ENCODE assay signal across 25 cellular contexts in the genomic region with DNA sequence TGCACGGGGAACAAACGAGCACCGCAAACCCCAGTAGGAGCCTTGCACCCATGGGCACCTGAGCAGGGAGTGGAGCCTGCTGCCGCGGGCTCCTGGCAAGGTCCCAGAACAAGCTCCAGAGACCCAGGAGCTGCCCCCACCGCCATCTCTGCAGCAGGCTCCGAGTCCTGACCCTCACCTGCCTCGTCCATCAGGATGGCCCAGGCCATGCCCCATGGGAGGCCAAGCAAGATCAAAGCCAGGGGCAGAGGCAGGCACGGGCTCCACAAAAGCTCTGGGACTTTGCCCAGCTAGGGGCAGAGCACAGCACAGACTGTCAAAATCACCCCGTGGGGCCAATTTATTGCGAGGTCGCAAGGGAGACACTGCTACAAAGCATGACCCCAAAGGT. TPM values are rescaled to one million over a fixed set of nuclear protein-coding genes. Genes with fewer than 3 reads are reported as not detected.
A peak's percentile ranks its signal among the peaks of the same experiment; 100 is the strongest.
DNase-seq lines count a peak whose midpoint lies in the region; ATAC-seq and TF ChIP-seq lines count a peak whose summit lies in the region.
"Had no signal": no experiment of that assay in that cellular context is flagged by ENCODE, and none has a peak within 500 bp of the region (broad histone marks: within the 10 kb centered on the region; RNA-seq: fewer than 3 reads in every experiment).

No MANE protein-coding gene starts in this region.

- H3K27ac Mint-ChIP-seq in H9 = no peak overlapping the region

- H2BK12ac ChIP-seq in H9 (ENCODE audit: insufficient read length, low read depth, low read length) = no peak overlapping the region

- no peak overlapping the region for H3K4ac ChIP-seq in H9 (ENCODE audit: low read depth, low read length)

- H3K23me2 ChIP-seq in H9 (ENCODE audit: insufficient read length, low read depth, low read length, poor library complexity, severe bottlenecking) = no peaks in the 10 kb centered on the region

- no peak overlapping the region for H4K91ac ChIP-seq in H9 (ENCODE audit: insufficient read length, low read depth, low read length)

- H3K79me2 ChIP-seq in H9 (ENCODE audit: insufficient read depth, low read length) = no peaks in the 10 kb centered on the region

- H3K9ac ChIP-seq in H9 (ENCODE audit: extremely low read depth, insufficient read length, low read length) = no peak overlapping the region

- H4K5ac ChIP-seq in H9 (ENCODE audit: insufficient read length, low read depth, low read length) = no peak overlapping the region

- peak overlapping the region; percentile 77 for H4K8ac ChIP-seq in H9 (replicated peaks; ENCODE audit: insufficient read length, low read depth, low read length)

- TF ChIP-seq EP300 in sigmoid colon (IDR thresholded peaks at IDR 0.05) = no peak

- H3K36me3 ChIP-seq in sigmoid colon (no peaks in the 10 kb centered on the region), mucosa of descending colon (ENCODE audit: low read depth) (no peaks in the 10 kb centered on the region)
- H3K36me3 ChIP-seq: brain microvascular endothelial cell, neutrophil, transverse colon had no signal

- H3K4me1 Mint-ChIP-seq in H9 = no peaks in the 10 kb centered on the region

- H3K27ac ChIP-seq in H9 (ENCODE audit: insufficient read length, low read depth, low read length) (no peak overlapping the region), sigmoid colon (no peak overlapping the region)
- H3K27ac ChIP-seq: brain microvascular endothelial cell, neutrophil, transverse colon had no signal

- H2BK20ac ChIP-seq in H9 (ENCODE audit: low read depth, low read length, poor library complexity, severe bottlenecking) = no peak overlapping the region

- no peaks in the 10 kb centered on the region for H3K79me1 ChIP-seq in H9 (ENCODE audit: insufficient read depth, low read depth, low read length, poor library complexity, severe bottlenecking)

- no peak overlapping the region for H3K56ac ChIP-seq in H9 (ENCODE audit: insufficient read length, low read depth, low read length)

- H3K9me3 ChIP-seq in H9 (ENCODE audit: control insufficient read depth, low read depth, low read length) (no peaks in the 10 kb centered on the region), sigmoid colon (no peaks in the 10 kb centered on the region), mucosa of descending colon (no peaks in the 10 kb centered on the region)
- H3K9me3 ChIP-seq: neutrophil had no signal

- whole genome bisulfite sequencing in H9 (ENCODE audit: extremely low coverage, insufficient read length, low lambda C conversion rate) = no CpG with 5 or more reads among the region's 12 CpGs
- 89 to 90% methylated on average over 12 of the region's 12 CpGs for WGBS in sigmoid colon, 2 donors

- no peak overlapping the region for H3K18ac ChIP-seq in H9 (ENCODE audit: insufficient read length, low read depth, low read length)

- no peak overlapping the region for H3K23ac ChIP-seq in H9 (ENCODE audit: insufficient read length, low read depth, low read length)

- H2AFZ ChIP-seq in H9 (ENCODE audit: low read length) = no peak overlapping the region

- H3K9me3 Mint-ChIP-seq in H9 = peaks cover 0 to 3% of the 10 kb centered on the region in 2 experiments; a peak in 2 of 5 replicates

- H3K4me3 Mint-ChIP-seq in H9 = no peak overlapping the region

- intact Hi-C loops in cardiac septum (cut with DNase I) = no loop called here
- intact Hi-C loops in left cardiac atrium (cut with DNase I) = no loop called here
- intact Hi-C loops in sigmoid colon (cut with DNase I) = no loop called here
- intact Hi-C loops in mucosa of descending colon (cut with DNase I, micrococcal nuclease) = no loop called here

- no peak overlapping the region for H2BK15ac ChIP-seq in H9 (ENCODE audit: low read depth, low read length)

- TF ChIP-seq POLR2A in sigmoid colon (IDR thresholded peaks at IDR 0.05) = no peak

- no peaks in the 10 kb centered on the region for H4K20me1 ChIP-seq in H9 (ENCODE audit: control insufficient read depth, insufficient read depth, insufficient read length)

- no peaks in the 10 kb centered on the region for H3K27me3 ChIP-seq in H9 (ENCODE audit: insufficient read depth, low read length)
- H3K27me3 ChIP-seq in sigmoid colon = no peaks in the 10 kb centered on the region
- H3K27me3 ChIP-seq: brain microvascular endothelial cell, MG63, neutrophil, transverse colon had no signal

- no peak overlapping the region for H3K4me2 ChIP-seq in H9 (ENCODE audit: insufficient read depth, insufficient read length, low read length)

- H2AK5ac ChIP-seq in H9 (ENCODE audit: insufficient read length, low read length) = no peak overlapping the region

- H3K27me3 Mint-ChIP-seq in H9 (ENCODE audit: low read depth) = peaks cover 28% of the 10 kb centered on the region

- no peak overlapping the region; the same call in 1 of the 2 replicates for H3K14ac ChIP-seq in H9 (ENCODE audit: insufficient read depth, low read length)

- DNase-seq in cardiac septum (ENCODE audit: low spot score) = peak; percentile 31
- DNase-seq in left cardiac atrium = no peak
- DNase-seq in H9 = peak; percentile 16
- DNase-seq in iPS-NIHi7 (ENCODE audit: extremely low spot score) = peak; percentile 4
- DNase-seq in sigmoid colon = peak; percentile 40
- DNase-seq in mucosa of descending colon = no peak
- no peak for DNase-seq in DMS79 (lab: John Stamatoyannopoulos, UW)
- DNase-seq: ACHN; activated CD4-positive, alpha-beta T cell treated with anti-CD3 and anti-CD28 coated beads, Interleukin-2, amount 50 U/mL, for 48 hours; brain microvascular endothelial cell; COR-L47; GDM1; HCEC 1CT; KBM-7; mammary epithelial cell; MG63; NCI-H2029 treated with DMSO at 0.1 percent for 48 hours; NCI-H2227 treated with DMSO at 0.1 percent for 48 hours; NCI-H526 treated with DMSO at 0.1 percent for 48 hours; SIG-M5; small intestine; stimulated activated CD4-positive, alpha-beta T cell treated with anti-CD3 and anti-CD28 coated beads, Interleukin-1b, Interleukin-23, amount 100 ng/mL, for 48 hours; transverse colon had no signal

- no peaks in the 10 kb centered on the region for H3K4me1 ChIP-seq in H9 (ENCODE audit: insufficient read depth, low read length)
- H3K4me1 ChIP-seq in sigmoid colon = no peaks in the 10 kb centered on the region
- no peaks in the 10 kb centered on the region for H3K4me1 ChIP-seq in mucosa of descending colon (ENCODE audit: low read depth)
- H3K4me1 ChIP-seq: transverse colon had no signal

- no peak for TF ChIP-seq CTCF in H9 (conservative IDR thresholded peaks at IDR 0.05)
- no peak for TF ChIP-seq CTCF in sigmoid colon (IDR thresholded peaks at IDR 0.05)
- no peak for TF ChIP-seq CTCF in mucosa of descending colon (IDR thresholded peaks at IDR 0.05)

- H3K4me3 ChIP-seq in sigmoid colon = no peak overlapping the region
- no peak overlapping the region for H3K4me3 ChIP-seq in mucosa of descending colon
- H3K4me3 ChIP-seq: MG63, transverse colon had no signal

- no peak overlapping the region for H2BK120ac ChIP-seq in H9 (ENCODE audit: low read depth, low read length, poor library complexity, severe bottlenecking)

- no peak overlapping the region for H3T11ph ChIP-seq in H9 (ENCODE audit: low read length)

- H2BK5ac ChIP-seq in H9 (ENCODE audit: insufficient read length, low read length) = no peak overlapping the region

- ATAC-seq in left cardiac atrium = no peak
- no peak for ATAC-seq in mucosa of descending colon
- ATAC-seq in GM21825 (IDR thresholded peaks at IDR 0.05; ENCODE audit: unreplicated experiment) = no peak

- H3K36me3 Mint-ChIP-seq in H9 (ENCODE audit: insufficient read depth in 1 of 3, low read depth in 3 of 3) = no peaks in the 10 kb centered on the region

RNA-seq across cellular contexts. Expression of gene GPC1, which starts 43.6 kb away (rescaled TPM):
- 291 TPM for total RNA-seq in cardiac septum
- total RNA-seq in left cardiac atrium = 10 to 100 TPM; 74.6 to 78.4 TPM
- total RNA-seq in H9 (2021) = 39.4 and 44.0 TPM in 2 replicates
- total RNA-seq in sigmoid colon = 10 to 100 TPM in 3 of 4 donors, 1 to 10 TPM in 1; 7.2 to 30.7 (median 23.7) TPM
- polyA plus RNA-seq in sigmoid colon = 10 to 100 TPM in 1 of 3 donors, 1 to 10 TPM in 2; 3.0 to 15.8 (median 7.2) TPM
- total RNA-seq in mucosa of descending colon = 10 to 100 TPM; 12.4 to 29.2 (median 15.4) TPM

Comparison
In these comparisons a context has a peak if more than half of its experiments do, and no peak if none do; other contexts are left out.
1. DNase-seq: peak in cardiac septum (single experiment), H9 (single experiment), iPS-NIHi7 (single experiment) and sigmoid colon (single experiment); none in left cardiac atrium (single experiment), mucosa of descending colon (0 of 3) and DMS79 (single experiment).